In the genomic region with DNA sequence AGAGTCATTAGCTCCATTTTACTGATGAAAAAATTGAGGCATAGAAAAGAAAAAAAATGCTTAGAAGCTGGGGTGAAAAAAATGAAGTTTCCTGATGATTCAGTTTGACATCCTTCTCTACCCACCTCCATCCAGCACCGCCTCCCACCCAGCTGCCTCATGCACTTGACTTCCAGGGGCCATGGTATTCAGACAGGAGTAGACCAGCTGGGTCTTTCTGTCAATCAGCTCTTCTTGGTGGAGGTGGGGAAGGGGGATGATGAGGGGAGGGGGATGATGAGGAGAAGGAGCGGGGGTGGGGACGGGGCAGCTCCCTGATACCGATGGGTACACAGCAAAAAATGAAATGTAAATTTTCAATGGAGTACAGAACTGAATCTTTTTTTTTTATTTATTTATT, we compare ENCODE assay signal across 28 cellular contexts.
DNase-seq lines count a peak whose midpoint lies in the region; ATAC-seq and TF ChIP-seq lines count a peak whose summit lies in the region.
"Had no signal": no experiment of that assay in that cellular context is flagged by ENCODE, and none has a peak within 500 bp of the region (broad histone marks: within the 10 kb centered on the region; RNA-seq: fewer than 3 reads in every experiment).

No MANE protein-coding gene starts in this region.

- TF ChIP-seq CTCF in WERI-Rb-1 (IDR thresholded peaks at IDR 0.05; ENCODE audit: low read depth, low read length), result no peak

- H3K4me3 ChIP-seq in WERI-Rb-1 (ENCODE audit: low read depth, low read length) (no peak overlapping the region), mucosa of rectum (ENCODE audit: low read length in 2 of 2) (no peak overlapping the region)
- H3K4me3 ChIP-seq: cardiac muscle cell, esophagus muscularis mucosa, heart right ventricle, SJSA1, tibial artery had no signal

- peaks cover 3 to 13% of the 10 kb centered on the region in 2 donors for H3K4me1 ChIP-seq in mucosa of rectum (ENCODE audit: control insufficient read depth in 2 of 2, insufficient read depth in 2 of 2, low read length in 2 of 2)
- H3K4me1 ChIP-seq: esophagus muscularis mucosa, heart right ventricle, SJSA1, tibial artery had no signal

- H3K9ac ChIP-seq in mucosa of rectum (ENCODE audit: low read depth in 1 of 2, low read length in 2 of 2), result peak overlapping the region in 1 of 2 donors; percentile 21

- H3K36me3 ChIP-seq in WERI-Rb-1, result no peaks in the 10 kb centered on the region
- H3K36me3 ChIP-seq in mucosa of rectum (ENCODE audit: control insufficient read depth in 2 of 2, insufficient read depth in 2 of 2, low read length in 2 of 2), result no peaks in the 10 kb centered on the region
- H3K36me3 ChIP-seq: cardiac muscle cell, esophagus muscularis mucosa, heart right ventricle, SJSA1, tibial artery had no signal

- peak; percentile 21 for DNase-seq in NCI-H2171 treated with DMSO at 0.1 percent for 48 hours (lab: John Stamatoyannopoulos, UW)
- no peak for DNase-seq in NCI-H2171 (lab: John Stamatoyannopoulos, UW)
- peak; percentile 46 for DNase-seq in NCI-H345 treated with DMSO at 0.1 percent for 48 hours (lab: John Stamatoyannopoulos, UW; ENCODE audit: unreplicated experiment)
- no peak for DNase-seq in WERI-Rb-1
- no peak for DNase-seq in stimulated activated CD4-positive, alpha-beta T cell treated with anti-CD3 and anti-CD28 coated beads, Interleukin-4, amount 100 ng/mL, for 1 hour
- no peak for DNase-seq in NCI-H146 treated with DMSO at 0.1 percent for 48 hours (lab: John Stamatoyannopoulos, UW; ENCODE audit: unreplicated experiment)
- DNase-seq: activated CD4-positive, alpha-beta T cell treated with anti-CD3 and anti-CD28 coated beads for 4 hours; activated CD8-positive, alpha-beta memory T cell treated with anti-CD3 and anti-CD28 coated beads for 24 hours; activated naive CD8-positive, alpha-beta T cell treated with anti-CD3 and anti-CD28 coated beads, Interleukin-2, amount 50 U/mL, for 24 hours; activated T-cell treated with anti-CD3 and anti-CD28 coated beads for 4 hours; CD4-positive, CD25-positive, alpha-beta regulatory T cell; effector memory CD8-positive, alpha-beta T cell; heart right ventricle; kidney; left ventricle myocardium superior; naive B cell; NCI-H2081; occipital lobe; stimulated activated CD4-positive, alpha-beta T cell treated with anti-CD3 and anti-CD28 coated beads, Interleukin-4, amount 100 ng/mL, for 4 hours; T-helper 9 cell had no signal

- ATAC-seq in GM18498 (IDR thresholded peaks at IDR 0.05; ENCODE audit: unreplicated experiment), result no peak
- ATAC-seq: activated naive CD8-positive, alpha-beta T cell treated with anti-CD3 and anti-CD28 coated beads, Interleukin-2, amount 50 U/mL, for 24 hours; effector memory CD8-positive, alpha-beta T cell; left ventricle myocardium superior had no signal

- peak overlapping the region; percentile 65 for H3K27ac ChIP-seq in WERI-Rb-1
- peak overlapping the region; percentile 58 to 70 for H3K27ac ChIP-seq in mucosa of rectum (ENCODE audit: low read depth in 2 of 2, low read length in 2 of 2)
- H3K27ac ChIP-seq: cardiac muscle cell, esophagus muscularis mucosa, heart right ventricle, RWPE1, SJSA1, tibial artery, VCaP had no signal

- H3K9me3 ChIP-seq in WERI-Rb-1 (ENCODE audit: severe bottlenecking) (peaks cover 10% of the 10 kb centered on the region), mucosa of rectum (ENCODE audit: control insufficient read depth in 2 of 2, low read length in 2 of 2) (no peaks in the 10 kb centered on the region)
- H3K9me3 ChIP-seq: SJSA1 had no signal

- no peaks in the 10 kb centered on the region for H3K27me3 ChIP-seq in WERI-Rb-1 (ENCODE audit: insufficient read depth, low read depth, severe bottlenecking)
- no peaks in the 10 kb centered on the region for H3K27me3 ChIP-seq in mucosa of rectum (ENCODE audit: control insufficient read depth in 2 of 2, insufficient read depth in 2 of 2, low read length in 2 of 2)
- H3K27me3 ChIP-seq: cardiac muscle cell, esophagus muscularis mucosa, heart right ventricle, tibial artery had no signal

Comparison
In these comparisons a context has a peak if more than half of its experiments do, and no peak if none do; other contexts are left out.
1. DNase-seq: peak in NCI-H2171 treated with DMSO at 0.1 percent for 48 hours (single experiment) and NCI-H345 treated with DMSO at 0.1 percent for 48 hours (single experiment); none in NCI-H2171 (single experiment), WERI-Rb-1 (single experiment), stimulated activated CD4-positive, alpha-beta T cell treated with anti-CD3 and anti-CD28 coated beads, Interleukin-4, amount 100 ng/mL, for 1 hour (single experiment) and NCI-H146 treated with DMSO at 0.1 percent for 48 hours (single experiment).